In the genomic region with DNA sequence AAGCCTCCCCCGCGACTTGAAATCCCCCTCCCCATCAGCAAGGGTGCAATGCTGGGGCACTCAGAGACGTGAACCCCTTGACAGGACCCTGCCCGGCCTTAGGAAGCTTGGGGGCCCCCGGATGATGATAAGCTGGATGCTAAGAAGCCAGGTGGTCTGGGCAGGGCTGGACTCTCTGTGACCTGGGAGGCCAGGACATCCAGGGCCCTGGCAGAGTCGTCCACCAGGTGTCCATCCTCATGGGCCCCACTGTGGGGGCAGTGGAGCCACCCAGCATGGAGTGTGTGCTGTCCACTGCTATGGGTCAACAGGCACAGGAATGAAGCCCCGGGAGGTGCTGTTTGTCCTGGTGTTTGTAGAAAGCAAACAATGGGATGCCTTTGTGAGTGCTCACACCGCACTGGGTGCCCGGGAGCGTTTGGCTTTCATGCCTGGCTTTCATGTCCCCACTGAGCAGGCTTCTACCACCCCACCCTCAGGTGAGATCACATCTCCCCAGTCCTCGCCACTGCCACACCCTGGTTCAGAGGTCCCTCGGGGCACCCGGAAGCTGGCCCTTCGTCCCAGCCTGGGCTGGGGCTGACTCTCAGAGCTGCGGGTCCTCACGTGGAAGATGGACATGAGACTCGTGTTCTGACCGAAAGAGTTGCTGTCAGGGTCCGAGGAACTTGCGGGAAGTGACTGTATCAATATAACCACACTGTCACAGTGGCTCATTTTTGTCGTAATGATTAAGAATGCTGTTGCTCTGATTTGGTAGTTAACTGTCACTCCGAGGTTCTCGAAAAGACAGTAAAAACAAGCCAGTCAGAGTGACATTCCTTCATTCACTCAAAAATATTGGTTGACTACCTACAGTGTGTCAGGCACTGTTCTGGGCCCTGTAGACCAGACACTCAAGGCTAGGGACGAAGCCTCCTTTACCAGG, we compare ENCODE assay signal across 14 cellular contexts. TPM values are rescaled to one million over a fixed set of nuclear protein-coding genes. Genes with fewer than 3 reads are reported as not detected.
A peak's percentile ranks its signal among the peaks of the same experiment; 100 is the strongest.
DNase-seq lines count a peak whose midpoint lies in the region; ATAC-seq and TF ChIP-seq lines count a peak whose summit lies in the region.
"Had no signal": no experiment of that assay in that cellular context is flagged by ENCODE, and none has a peak within 500 bp of the region (broad histone marks: within the 10 kb centered on the region; RNA-seq: fewer than 3 reads in every experiment).

No MANE protein-coding gene starts in this region.

- no peaks in the 10 kb centered on the region for H3K9me3 ChIP-seq in mucosa of descending colon
- H3K9me3 ChIP-seq: BLaER1, heart left ventricle, SJCRH30 had no signal

- H3K4me1 Mint-ChIP-seq in MCF 10A (ENCODE audit: insufficient read depth, unreplicated experiment) = peaks cover 5% of the 10 kb centered on the region
- H3K4me1 Mint-ChIP-seq in stimulated activated naive B cell treated with anti-CD40 and anti-IgM and Interleukin-4, amounts not matched to agents 10 μg/mL and 1 μg/mL and 100 μg/mL, for 72 hours = no peaks in the 10 kb centered on the region

- H3K9me3 Mint-ChIP-seq in MCF 10A (ENCODE audit: unreplicated experiment) = no peaks in the 10 kb centered on the region
- no peaks in the 10 kb centered on the region for H3K9me3 Mint-ChIP-seq in stimulated activated naive B cell treated with anti-CD40 and anti-IgM and Interleukin-4, amounts not matched to agents 10 μg/mL and 1 μg/mL and 100 μg/mL, for 72 hours
- H3K9me3 Mint-ChIP-seq: activated T-helper 1 cell treated with anti-CD3 and anti-CD28 coated beads, Interleukin-12 subunit alpha, Interleukin-12 subunit beta, Interleukin-2, Interleukin-4 antibody, amounts not matched to agents 30 ng/mL and 10 ng/mL and 1 ng/mL, durations not matched to agents 14 hours and 24 hours and 36 hours had no signal

- H3K27ac Mint-ChIP-seq in MCF 10A (ENCODE audit: low read depth, unreplicated experiment) = no peak overlapping the region
- H3K27ac Mint-ChIP-seq in stimulated activated naive B cell treated with anti-CD40 and anti-IgM and Interleukin-4, amounts not matched to agents 10 μg/mL and 1 μg/mL and 100 μg/mL, for 72 hours = no peak overlapping the region
- H3K27ac Mint-ChIP-seq: activated T-helper 1 cell treated with anti-CD3 and anti-CD28 coated beads, Interleukin-12 subunit alpha, Interleukin-12 subunit beta, Interleukin-2, Interleukin-4 antibody, amounts not matched to agents 30 ng/mL and 10 ng/mL and 1 ng/mL, durations not matched to agents 14 hours and 24 hours and 36 hours had no signal

- no peak overlapping the region for H3K4me3 Mint-ChIP-seq in MCF 10A (ENCODE audit: unreplicated experiment)
- H3K4me3 Mint-ChIP-seq in stimulated activated naive B cell treated with anti-CD40 and anti-IgM and Interleukin-4, amounts not matched to agents 10 μg/mL and 1 μg/mL and 100 μg/mL, for 72 hours = no peak overlapping the region
- H3K4me3 Mint-ChIP-seq: activated T-helper 1 cell treated with anti-CD3 and anti-CD28 coated beads, Interleukin-12 subunit alpha, Interleukin-12 subunit beta, Interleukin-2, Interleukin-4 antibody, amounts not matched to agents 30 ng/mL and 10 ng/mL and 1 ng/mL, durations not matched to agents 14 hours and 24 hours and 36 hours had no signal

- no peak overlapping the region for H3K4me3 ChIP-seq in mucosa of descending colon
- H3K4me3 ChIP-seq: BLaER1, heart left ventricle, SJCRH30 had no signal

- no peaks in the 10 kb centered on the region for H3K36me3 Mint-ChIP-seq in MCF 10A (ENCODE audit: insufficient read depth, unreplicated experiment)
- H3K36me3 Mint-ChIP-seq in stimulated activated naive B cell treated with anti-CD40 and anti-IgM and Interleukin-4, amounts not matched to agents 10 μg/mL and 1 μg/mL and 100 μg/mL, for 72 hours = no peaks in the 10 kb centered on the region

- peak; percentile 75 for DNase-seq in COLO668 (lab: John Stamatoyannopoulos, UW; ENCODE audit: unreplicated experiment)
- peak; percentile 33 for DNase-seq in HPDE6-E6E7 (ENCODE audit: extremely low spot score)
- peak; percentile 24 for DNase-seq in MCF 10A (ENCODE audit: unreplicated experiment)
- peak in 2 of 3 donors; percentile 8 to 43 for DNase-seq in mucosa of descending colon
- DNase-seq in C1 segment of cervical spinal cord (lab: John Stamatoyannopoulos, UW) = no peak
- no peak for DNase-seq in stimulated activated naive B cell treated with anti-CD40 and anti-IgM and Interleukin-4, amounts not matched to agents 10 μg/mL and 1 μg/mL and 100 μg/mL, for 72 hours
- no peak for DNase-seq in stimulated activated CD8-positive, alpha-beta memory T cell treated with anti-CD3 and anti-CD28 coated beads, Interleukin-4, amount 100 ng/mL, for 48 hours
- DNase-seq: activated CD4-positive, CD25-positive, alpha-beta regulatory T cell; stimulated activated CD4-positive, alpha-beta T cell treated with anti-CD3 and anti-CD28 coated beads, Interleukin-1b, Interleukin-23, amount 100 ng/mL, for 48 hours had no signal

- POLR2A ChIA-PET in MCF 10A (lab: Yijun Ruan, JAX) = no interaction called here

- no peaks in the 10 kb centered on the region for H3K27me3 Mint-ChIP-seq in MCF 10A (ENCODE audit: insufficient read depth, unreplicated experiment)
- peaks cover 18 to 20% of the 10 kb centered on the region in 2 donors for H3K27me3 Mint-ChIP-seq in stimulated activated naive B cell treated with anti-CD40 and anti-IgM and Interleukin-4, amounts not matched to agents 10 μg/mL and 1 μg/mL and 100 μg/mL, for 72 hours

- ATAC-seq in mucosa of descending colon (peak; percentile 34), HG02973 (IDR thresholded peaks at IDR 0.05; ENCODE audit: unreplicated experiment) (no peak)
- no peak for ATAC-seq in stimulated activated naive B cell treated with anti-CD40 and anti-IgM and Interleukin-4, amounts not matched to agents 10 μg/mL and 1 μg/mL and 100 μg/mL, for 72 hours (replicated peaks)
- ATAC-seq: heart left ventricle had no signal

- CTCF ChIA-PET in MCF 10A (lab: Yijun Ruan, JAX) = interaction anchor here (0.6 to 1.0 kb wide), 3 partner anchors 11 to 74 kb away, joined by 3 to 4 read pairs (median 4); no protein-coding TSS in a partner anchor

- no peaks in the 10 kb centered on the region for H3K36me3 ChIP-seq in mucosa of descending colon (ENCODE audit: low read depth)
- H3K36me3 ChIP-seq: BLaER1, heart left ventricle, SJCRH30 had no signal

- intact Hi-C loops in MCF 10A (cut with micrococcal nuclease) = no loop called here
- intact Hi-C loops in mucosa of descending colon (cut with DNase I, micrococcal nuclease) = no loop called here

- no TSS peak for BruUV-seq in MCF 10A (replicated peaks; lab: Mats Ljungman, UMichigan)

- TF ChIP-seq CTCF in MCF 10A (IDR thresholded peaks at IDR 0.05; ENCODE audit: unreplicated experiment) (no peak), mucosa of descending colon (IDR thresholded peaks at IDR 0.05) (no peak)

- no peaks in the 10 kb centered on the region for H3K4me1 ChIP-seq in mucosa of descending colon (ENCODE audit: low read depth)
- H3K4me1 ChIP-seq: SJCRH30 had no signal

RNA-seq across cellular contexts. Expression of gene INHBB, which starts 53.3 kb away (rescaled TPM):
- total RNA-seq in MCF 10A (2022) (0.10 and 0.16 TPM in 2 replicates), mucosa of descending colon (under 1 TPM; 0.10 to 0.92 (median 0.29) TPM)
- total RNA-seq: activated T-helper 1 cell treated with anti-CD3 and anti-CD28 coated beads, Interleukin-12 subunit alpha, Interleukin-12 subunit beta, Interleukin-2, Interleukin-4 antibody, amounts not matched to agents 30 ng/mL and 10 ng/mL and 1 ng/mL, durations not matched to agents 14 hours and 24 hours and 36 hours; SJCRH30 had no signal

Comparison
In these comparisons a context has a peak if more than half of its experiments do, and no peak if none do; other contexts are left out.
1. DNase-seq: peak in COLO668 (single experiment), HPDE6-E6E7 (single experiment), MCF 10A (single experiment) and mucosa of descending colon (2 of 3); none in C1 segment of cervical spinal cord (0 of 14), stimulated activated naive B cell treated with anti-CD40 and anti-IgM and Interleukin-4, amounts not matched to agents 10 μg/mL and 1 μg/mL and 100 μg/mL, for 72 hours (single experiment) and stimulated activated CD8-positive, alpha-beta memory T cell treated with anti-CD3 and anti-CD28 coated beads, Interleukin-4, amount 100 ng/mL, for 48 hours (single experiment).